Comparison of ENCODE assay signal across 1 cellular context in genomic region chr12:57521475-57522018, GRCh38.
TF ChIP-seq lines count a peak whose summit lies in the region.

No MANE protein-coding gene starts in this region.

TF ChIP-seq in HCT116, 20 proteins besides CTCF, POLR2A, EP300 and RAD21 (continued from another document):
- TF ChIP-seq, protein P1, sequence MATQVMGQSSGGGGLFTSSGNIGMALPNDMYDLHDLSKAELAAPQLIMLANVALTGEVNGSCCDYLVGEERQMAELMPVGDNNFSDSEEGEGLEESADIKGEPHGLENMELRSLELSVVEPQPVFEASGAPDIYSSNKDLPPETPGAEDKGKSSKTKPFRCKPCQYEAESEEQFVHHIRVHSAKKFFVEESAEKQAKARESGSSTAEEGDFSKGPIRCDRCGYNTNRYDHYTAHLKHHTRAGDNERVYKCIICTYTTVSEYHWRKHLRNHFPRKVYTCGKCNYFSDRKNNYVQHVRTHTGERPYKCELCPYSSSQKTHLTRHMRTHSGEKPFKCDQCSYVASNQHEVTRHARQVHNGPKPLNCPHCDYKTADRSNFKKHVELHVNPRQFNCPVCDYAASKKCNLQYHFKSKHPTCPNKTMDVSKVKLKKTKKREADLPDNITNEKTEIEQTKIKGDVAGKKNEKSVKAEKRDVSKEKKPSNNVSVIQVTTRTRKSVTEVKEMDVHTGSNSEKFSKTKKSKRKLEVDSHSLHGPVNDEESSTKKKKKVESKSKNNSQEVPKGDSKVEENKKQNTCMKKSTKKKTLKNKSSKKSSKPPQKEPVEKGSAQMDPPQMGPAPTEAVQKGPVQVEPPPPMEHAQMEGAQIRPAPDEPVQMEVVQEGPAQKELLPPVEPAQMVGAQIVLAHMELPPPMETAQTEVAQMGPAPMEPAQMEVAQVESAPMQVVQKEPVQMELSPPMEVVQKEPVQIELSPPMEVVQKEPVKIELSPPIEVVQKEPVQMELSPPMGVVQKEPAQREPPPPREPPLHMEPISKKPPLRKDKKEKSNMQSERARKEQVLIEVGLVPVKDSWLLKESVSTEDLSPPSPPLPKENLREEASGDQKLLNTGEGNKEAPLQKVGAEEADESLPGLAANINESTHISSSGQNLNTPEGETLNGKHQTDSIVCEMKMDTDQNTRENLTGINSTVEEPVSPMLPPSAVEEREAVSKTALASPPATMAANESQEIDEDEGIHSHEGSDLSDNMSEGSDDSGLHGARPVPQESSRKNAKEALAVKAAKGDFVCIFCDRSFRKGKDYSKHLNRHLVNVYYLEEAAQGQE (IDR thresholded peaks at IDR 0.05; ENCODE audit: low read depth) = no peak
- TF ChIP-seq ELF1 (IDR thresholded peaks at IDR 0.05; ENCODE audit: borderline replicate concordance, low read depth) (no peak), EZH2 (IDR thresholded peaks at IDR 0.05) (no peak), SIN3A (IDR thresholded peaks at IDR 0.05; ENCODE audit: low read depth) (no peak), JUND (IDR thresholded peaks at IDR 0.05) (no peak), TCF7L2 (IDR thresholded peaks at IDR 0.05; ENCODE audit: borderline replicate concordance, extremely low read depth, insufficient read depth, insufficient read length) (no peak), ZBTB33 (IDR thresholded peaks at IDR 0.05; ENCODE audit: extremely low read depth, insufficient replicate concordance, low read length) (no peak), YY1 (IDR thresholded peaks at IDR 0.05; ENCODE audit: extremely low read depth, insufficient replicate concordance, low read depth, low read length) (no peak), SP1 (IDR thresholded peaks at IDR 0.05; ENCODE audit: low read depth) (no peak), CBX3 (IDR thresholded peaks at IDR 0.05; ENCODE audit: low read depth) (no peak), EZH2phosphoT487 (IDR thresholded peaks at IDR 0.05; ENCODE audit: borderline replicate concordance) (no peak), FOSL1 (IDR thresholded peaks at IDR 0.05; ENCODE audit: low read depth) (no peak), CEBPB (IDR thresholded peaks at IDR 0.05; ENCODE audit: low read depth) (no peak), POLR2AphosphoS5 (IDR thresholded peaks at IDR 0.05; ENCODE audit: low read depth, low read length) (no peak)
- TF ChIP-seq, protein P2, sequence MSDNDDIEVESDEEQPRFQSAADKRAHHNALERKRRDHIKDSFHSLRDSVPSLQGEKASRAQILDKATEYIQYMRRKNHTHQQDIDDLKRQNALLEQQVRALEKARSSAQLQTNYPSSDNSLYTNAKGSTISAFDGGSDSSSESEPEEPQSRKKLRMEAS (IDR thresholded peaks at IDR 0.05) = no peak
- TF ChIP-seq, protein P3, sequence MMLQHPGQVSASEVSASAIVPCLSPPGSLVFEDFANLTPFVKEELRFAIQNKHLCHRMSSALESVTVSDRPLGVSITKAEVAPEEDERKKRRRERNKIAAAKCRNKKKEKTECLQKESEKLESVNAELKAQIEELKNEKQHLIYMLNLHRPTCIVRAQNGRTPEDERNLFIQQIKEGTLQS (IDR thresholded peaks at IDR 0.05) = no peak
